In genomic region chr11:72239849-72240460, GRCh38 we compare ENCODE assay signal across 8 cellular contexts. TPM values are rescaled to one million over a fixed set of nuclear protein-coding genes. Genes with fewer than 3 reads are reported as not detected.
A peak's percentile ranks its signal among the peaks of the same experiment; 100 is the strongest.
DNase-seq lines count a peak whose midpoint lies in the region; ATAC-seq and TF ChIP-seq lines count a peak whose summit lies in the region.

No MANE protein-coding gene starts in this region.

- no peak for ATAC-seq in GM18907 (IDR thresholded peaks at IDR 0.05; ENCODE audit: unreplicated experiment)

- peak overlapping the region; percentile 11 for H3K4me3 Mint-ChIP-seq in activated CD4-positive, alpha-beta T cell treated with anti-CD3 and anti-CD28 coated beads, Interleukin-2, amount 10 ng/mL, durations not matched to agents 7 days and 5 days

- no peak for TF ChIP-seq EP300 in stomach (IDR thresholded peaks at IDR 0.05)

- H3K27ac Mint-ChIP-seq in activated CD4-positive, alpha-beta T cell treated with anti-CD3 and anti-CD28 coated beads, Interleukin-2, amount 10 ng/mL, durations not matched to agents 7 days and 5 days = no peak overlapping the region

- peaks cover 41% of the 10 kb centered on the region for H3K27me3 Mint-ChIP-seq in activated CD4-positive, alpha-beta T cell treated with anti-CD3 and anti-CD28 coated beads, Interleukin-2, amount 10 ng/mL, durations not matched to agents 7 days and 5 days

- CTCF ChIA-PET in activated CD4-positive, alpha-beta T cell treated with anti-CD3 and anti-CD28 coated beads, Interleukin-2, amount 10 ng/mL, durations not matched to agents 7 days and 5 days (lab: Charles Lee) = interaction anchor here (1.0 kb wide), 1 partner anchor 261 kb away, joined by 3 read pairs; no protein-coding TSS in a partner anchor

- POLR2A ChIA-PET in activated CD4-positive, alpha-beta T cell treated with anti-CD3 and anti-CD28 coated beads, Interleukin-2, amount 10 ng/mL, durations not matched to agents 7 days and 5 days (lab: Charles Lee) = no interaction called here

- H3K9me3 Mint-ChIP-seq in activated CD4-positive, alpha-beta T cell treated with anti-CD3 and anti-CD28 coated beads, Interleukin-2, amount 10 ng/mL, durations not matched to agents 7 days and 5 days = no peaks in the 10 kb centered on the region

- TF ChIP-seq CTCF in adrenal gland (IDR thresholded peaks at IDR 0.05) (peak in 2 of 6 experiments; percentile 31 to 34), stomach (IDR thresholded peaks at IDR 0.05) (peak in 1 of 7 experiments; percentile 26)

- H3K4me3 ChIP-seq in adrenal gland = peak overlapping the region in 2 of 4 donors; percentile 22 to 54
- peak overlapping the region; percentile 33 to 40 (median 38) for H3K4me3 ChIP-seq in stomach

- peaks cover 25% of the 10 kb centered on the region for H3K4me1 Mint-ChIP-seq in activated CD4-positive, alpha-beta T cell treated with anti-CD3 and anti-CD28 coated beads, Interleukin-2, amount 10 ng/mL, durations not matched to agents 7 days and 5 days

- 0 to 13% (median 4%) methylated on average over 4 to 69 of the region's 69 CpGs for WGBS in adrenal gland, 4 donors
- WGBS in stomach, 5 donors = 2 to 6% (median 3%) methylated on average over 7 to 69 of the region's 69 CpGs

- H3K36me3 Mint-ChIP-seq in activated CD4-positive, alpha-beta T cell treated with anti-CD3 and anti-CD28 coated beads, Interleukin-2, amount 10 ng/mL, durations not matched to agents 7 days and 5 days (ENCODE audit: low read depth) = peaks cover 19% of the 10 kb centered on the region

- TF ChIP-seq POLR2A in adrenal gland (IDR thresholded peaks at IDR 0.05) (peak in 1 of 2 donors; percentile 5), stomach (IDR thresholded peaks at IDR 0.05) (no peak)

- peaks cover 24% of the 10 kb centered on the region for H3K27me3 ChIP-seq in adrenal gland
- peaks cover 17 to 60% (median 47%) of the 10 kb centered on the region in 3 donors for H3K27me3 ChIP-seq in stomach

- no peak for DNase-seq in activated CD4-positive, alpha-beta T cell treated with anti-CD3 and anti-CD28 coated beads, Interleukin-2, amount 10 ng/mL, durations not matched to agents 7 days and 5 days
- DNase-seq in activated CD4-positive, alpha-beta T cell treated with anti-CD3 and anti-CD28 coated beads, Interleukin-2, amount 50 U/mL, for 1 hour = no peak
- DNase-seq in adrenal gland = peak in 5 of 7 donors; percentile 73 to 83 (median 75)
- DNase-seq in iris pigment epithelial cell (ENCODE audit: low read depth) = peak; percentile 43
- DNase-seq in stomach = peak; percentile 74
- DNase-seq in NCI-H1694 treated with DMSO at 0.1 percent for 48 hours (lab: John Stamatoyannopoulos, UW) = no peak
- no peak for DNase-seq in NCI-H82 (lab: John Stamatoyannopoulos, UW)

- H3K36me3 ChIP-seq in adrenal gland (replicated peaks in 1 of 2) (peaks cover 0 to 27% of the 10 kb centered on the region in 2 donors), stomach (peaks cover 23 to 36% (median 31%) of the 10 kb centered on the region in 4 donors)

- H3K4me1 ChIP-seq in adrenal gland (replicated peaks in 1 of 2) (peaks cover 29 to 35% of the 10 kb centered on the region in 2 donors), stomach (peaks cover 34 to 79% (median 66%) of the 10 kb centered on the region in 4 donors)

- H3K27ac ChIP-seq in adrenal gland = peak overlapping the region in 3 of 5 donors; percentile 46 to 73 (median 67)
- H3K27ac ChIP-seq in stomach = peak overlapping the region in 3 of 5 donors; percentile 67 to 76 (median 72)

- intact Hi-C loops in adrenal gland (cut with DNase I) = loop anchor here in 1 of 2 donors (10.0 kb wide), 1 partner anchor 225 kb away; no protein-coding TSS in a partner anchor
- intact Hi-C loops in stomach (cut with DNase I; ENCODE audit: low total_unique reads) = no loop called here

- no peaks in the 10 kb centered on the region for H3K9me3 ChIP-seq in adrenal gland (replicated peaks in 1 of 3)
- peaks cover 0 to 8% (median 0%) of the 10 kb centered on the region in 4 donors for H3K9me3 ChIP-seq in stomach

RNA-seq across cellular contexts. Expression of gene PHOX2A, which starts 4.0 kb away (rescaled TPM):
- total RNA-seq in activated CD4-positive, alpha-beta T cell treated with anti-CD3 and anti-CD28 coated beads, Interleukin-2, amount 10 ng/mL, durations not matched to agents 7 days and 5 days = not detected
- total RNA-seq in adrenal gland (10 to 100 TPM in 3 of 8 donors, under 1 TPM in 2, not detected in 3; 0.32 to 26.6 (median 12.8) TPM), stomach (not detected)
- polyA plus RNA-seq in adrenal gland (10 to 100 TPM in 2 of 3 donors, 1 to 10 TPM in 1; 7.1 to 68.9 (median 19.2) TPM), stomach (under 1 TPM in 1 of 3 donors, not detected in 2; 0.53 TPM)

RNA-seq across cellular contexts. Expression of gene INPPL1, which starts 15.4 kb away (rescaled TPM):
- 100 to 1,000 TPM; 112 to 122 TPM for total RNA-seq in activated CD4-positive, alpha-beta T cell treated with anti-CD3 and anti-CD28 coated beads, Interleukin-2, amount 10 ng/mL, durations not matched to agents 7 days and 5 days
- total RNA-seq in adrenal gland = 100 to 1,000 TPM in 5 of 8 donors, 10 to 100 TPM in 3; 86.4 to 238 (median 119) TPM
- polyA plus RNA-seq in adrenal gland = 100 to 1,000 TPM in 2 of 3 donors, 10 to 100 TPM in 1; 45.3 to 395 (median 130) TPM
- 100 to 1,000 TPM in 4 of 5 donors, 10 to 100 TPM in 1; 40.2 to 226 (median 153) TPM for total RNA-seq in stomach
- polyA plus RNA-seq in stomach = 10 to 100 TPM; 20.9 to 63.1 (median 51.2) TPM

RNA-seq across cellular contexts. Expression of gene FOLR2, which starts 23.4 kb away (rescaled TPM):
- total RNA-seq in activated CD4-positive, alpha-beta T cell treated with anti-CD3 and anti-CD28 coated beads, Interleukin-2, amount 10 ng/mL, durations not matched to agents 7 days and 5 days = not detected
- total RNA-seq in adrenal gland (100 to 1,000 TPM in 2 of 8 donors, 10 to 100 TPM in 6; 23.6 to 221 (median 78.9) TPM), stomach (10 to 100 TPM in 2 of 5 donors, 1 to 10 TPM in 3; 1.8 to 28.6 (median 9.6) TPM)
- polyA plus RNA-seq in adrenal gland (10 to 100 TPM; 14.6 to 35.2 (median 27.2) TPM), stomach (10 to 100 TPM in 1 of 3 donors, 1 to 10 TPM in 2; 3.2 to 14.8 (median 9.0) TPM)

RNA-seq across cellular contexts. Expression of gene FOLR1, which starts 48.0 kb away (rescaled TPM):
- not detected for total RNA-seq in activated CD4-positive, alpha-beta T cell treated with anti-CD3 and anti-CD28 coated beads, Interleukin-2, amount 10 ng/mL, durations not matched to agents 7 days and 5 days
- total RNA-seq in adrenal gland (1 to 10 TPM in 6 of 8 donors, under 1 TPM in 2; 0.84 to 7.2 (median 2.0) TPM), stomach (10 to 100 TPM in 1 of 5 donors, under 1 TPM in 1, not detected in 3; 0.55 to 22.6 TPM)
- polyA plus RNA-seq in adrenal gland (1 to 10 TPM in 1 of 3 donors, under 1 TPM in 2; 0.57 to 2.5 (median 0.80) TPM), stomach (10 to 100 TPM in 1 of 3 donors, 1 to 10 TPM in 2; 4.1 to 20.9 (median 6.1) TPM)

Comparison
In these comparisons a context has a peak if more than half of its experiments do, and no peak if none do; other contexts are left out.
1. DNase-seq: peak in adrenal gland (5 of 7), iris pigment epithelial cell (single experiment) and stomach (single experiment); none in activated CD4-positive, alpha-beta T cell treated with anti-CD3 and anti-CD28 coated beads, Interleukin-2, amount 10 ng/mL, durations not matched to agents 7 days and 5 days (single experiment), activated CD4-positive, alpha-beta T cell treated with anti-CD3 and anti-CD28 coated beads, Interleukin-2, amount 50 U/mL, for 1 hour (single experiment), NCI-H1694 treated with DMSO at 0.1 percent for 48 hours (single experiment) and NCI-H82 (single experiment).